27 cellular contexts compared by ENCODE assay signal in the genomic region with DNA sequence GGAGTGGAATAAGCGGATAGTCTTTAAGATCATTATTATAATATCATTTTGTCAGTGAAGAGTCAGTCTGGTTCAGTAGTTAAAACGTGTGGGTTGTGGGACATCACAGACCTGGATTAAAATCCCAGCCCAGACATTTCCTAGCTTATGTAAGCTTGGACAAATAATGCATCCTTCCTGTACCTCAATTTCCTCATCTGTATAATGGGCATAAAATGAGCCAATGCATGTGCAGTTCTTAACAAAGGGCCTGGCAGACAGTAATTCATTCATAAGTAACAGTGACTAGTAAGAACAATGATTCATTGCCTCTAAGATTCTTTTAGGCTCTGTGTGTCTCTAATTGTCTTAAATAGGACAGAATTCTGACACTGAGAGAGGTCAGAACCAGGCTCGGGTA.
"Had no signal": no experiment of that assay in that cellular context is flagged by ENCODE, and none has a peak within 500 bp of the region (broad histone marks: within the 10 kb centered on the region; RNA-seq: fewer than 3 reads in every experiment).

No MANE protein-coding gene starts in this region.

- H3K9me3 ChIP-seq: stomach, suprapubic skin, testis, thoracic aorta, thyroid gland, tibial artery, tibial nerve, transverse colon, upper lobe of left lung, upper lobe of right lung, uterus, vagina had no signal

- H3K27me3 ChIP-seq: stomach, testis, thyroid gland, tibial artery, tibial nerve, transverse colon, upper lobe of left lung, upper lobe of right lung, uterus, vagina had no signal

- H3K27ac ChIP-seq: stomach, suprapubic skin, testis, thoracic aorta, thyroid gland, tibial artery, tibial nerve, transverse colon, upper lobe of left lung, upper lobe of right lung, uterus, vagina had no signal

- H3K4me3 ChIP-seq: stomach, suprapubic skin, testis, thoracic aorta, thyroid gland, tibial artery, tibial nerve, transverse colon, upper lobe of left lung, upper lobe of right lung, uterus, vagina had no signal

- H3K36me3 ChIP-seq: stomach, suprapubic skin, thoracic aorta, thyroid gland, tibial artery, tibial nerve, transverse colon, upper lobe of left lung, upper lobe of right lung, uterus, vagina had no signal

- DNase-seq: stimulated activated CD4-positive, alpha-beta T cell treated with anti-CD3 and anti-CD28 coated beads, Interleukin-2, amount 100 ng/mL, for 48 hours; stimulated activated CD4-positive, alpha-beta T cell treated with anti-CD3 and anti-CD28 coated beads, Interleukin-4, amount 100 ng/mL, for 1 hour; stimulated activated CD4-positive, alpha-beta T cell treated with anti-CD3 and anti-CD28 coated beads, Interleukin-4, amount 100 ng/mL, for 24 hours; stimulated activated CD4-positive, alpha-beta T cell treated with anti-CD3 and anti-CD28 coated beads, Interleukin-4, amount 100 ng/mL, for 4 hours; stimulated activated CD8-positive, alpha-beta memory T cell treated with anti-CD3 and anti-CD28 coated beads, Interleukin-4, amount 100 ng/mL, for 48 hours; stimulated activated naive B cell treated with anti-CD40 and anti-IgM and Interleukin-4, amounts not matched to agents 10 μg/mL and 1 μg/mL and 100 μg/mL, for 72 hours; stimulated activated naive CD4-positive, alpha-beta T cell; stimulated activated naive CD4-positive, alpha-beta T cell treated with Interleukin-2 at 50 U/mL for 16 hours; stimulated activated naive CD8-positive, alpha-beta T cell treated with anti-CD3 and anti-CD28 coated beads, Interleukin-15, amount 100 ng/mL, for 72 hours; stimulated activated naive CD8-positive, alpha-beta T cell treated with anti-CD3 and anti-CD28 coated beads, Interleukin-15, Interleukin-2, amounts not matched to agents 100 U/mL and 50 U/mL, for 24 hours; stomach; substantia nigra; testis; thyroid gland; tibial artery; transverse colon; trophoblast cell; upper lobe of left lung; upper lobe of right lung; uterus had no signal

- H3K4me1 ChIP-seq: stomach, suprapubic skin, testis, thyroid gland, tibial artery, tibial nerve, transverse colon, upper lobe of left lung, upper lobe of right lung, uterus, vagina had no signal

- ATAC-seq: stimulated activated effector memory CD8-positive, alpha-beta T cell treated with anti-CD3 and anti-CD28 coated beads, Interleukin-12 subunit alpha, Interleukin-12 subunit beta, amount 100 ng/mL, for 72 hours; stimulated activated memory B cell treated with anti-CD40 and anti-IgM and Interleukin-4, amounts not matched to agents 10 μg/mL and 1 μg/mL and 100 μg/mL, for 72 hours; stimulated activated naive B cell treated with anti-CD40 and anti-IgM and Interleukin-4, amounts not matched to agents 10 μg/mL and 1 μg/mL and 100 μg/mL, for 72 hours; stimulated activated naive CD8-positive, alpha-beta T cell treated with anti-CD3 and anti-CD28 coated beads, Interleukin-15, amount 100 ng/mL, for 72 hours; stimulated activated naive CD8-positive, alpha-beta T cell treated with anti-CD3 and anti-CD28 coated beads, Interleukin-15, Interleukin-2, amounts not matched to agents 100 U/mL and 50 U/mL, for 24 hours; upper lobe of right lung had no signal

- FAIRE-seq: urothelium cell line had no signal
